Comparison of ENCODE assay signal across 14 cellular contexts in the genomic region with DNA sequence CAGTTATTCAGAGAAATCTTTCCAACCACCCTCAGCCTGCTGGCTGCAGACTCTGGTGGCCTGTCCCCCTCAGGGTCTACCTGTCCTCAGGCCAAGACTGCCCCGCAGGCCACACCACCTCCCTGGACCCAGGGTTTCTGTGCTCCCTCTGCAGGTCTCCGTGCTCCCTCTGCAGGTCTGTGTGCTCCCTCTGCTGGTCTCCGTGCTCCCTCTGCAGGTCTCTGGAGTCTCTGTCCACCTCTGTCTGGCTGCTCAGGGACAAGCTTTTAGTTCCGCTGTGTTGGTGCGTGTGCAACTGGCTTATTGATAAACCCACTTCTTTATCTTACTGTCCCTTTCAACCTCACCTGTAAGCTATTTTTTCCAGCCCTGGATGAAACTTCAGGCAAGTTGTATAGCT. TPM values are rescaled to one million over a fixed set of nuclear protein-coding genes. Genes with fewer than 3 reads are reported as not detected.
DNase-seq lines count a peak whose midpoint lies in the region; ATAC-seq and TF ChIP-seq lines count a peak whose summit lies in the region.
"Had no signal": no experiment of that assay in that cellular context is flagged by ENCODE, and none has a peak within 500 bp of the region (broad histone marks: within the 10 kb centered on the region; RNA-seq: fewer than 3 reads in every experiment).

No MANE protein-coding gene starts in this region.

- H3K9me3 ChIP-seq in cardiac muscle cell (ENCODE audit: low read depth) (no peaks in the 10 kb centered on the region), esophagus (ENCODE audit: control insufficient read depth in 2 of 2, insufficient read depth in 1 of 2, low read depth in 1 of 2, low read length in 1 of 2) (no peaks in the 10 kb centered on the region)
- no peaks in the 10 kb centered on the region for H3K9me3 ChIP-seq in CD4-positive, alpha-beta memory T cell (ENCODE audit: control insufficient read depth in 1 of 2, low read length in 2 of 2)

- H3K27ac ChIP-seq in cardiac muscle cell (no peak overlapping the region), esophagus (ENCODE audit: low read depth in 2 of 2, low read length in 1 of 2) (peak overlapping the region; percentile 53 to 75)
- H3K27ac ChIP-seq in CD4-positive, alpha-beta memory T cell (ENCODE audit: low read depth, low read length): no peak overlapping the region

- TF ChIP-seq CTCF in cardiac muscle cell (IDR thresholded peaks at IDR 0.05; ENCODE audit: low read depth, low read length): peak; percentile 38

- in situ Hi-C loops in SK-MEL-5 (cut with HindIII; ENCODE audit: low pct_unique_long_range_greater_than_20kb, low sequenced_read_pairs): no loop called here

- no peaks in the 10 kb centered on the region for H3K36me3 ChIP-seq in cardiac muscle cell
- peaks cover 10 to 11% of the 10 kb centered on the region in 2 donors for H3K36me3 ChIP-seq in esophagus (ENCODE audit: control insufficient read depth in 2 of 2, insufficient read depth in 2 of 2, low read length in 1 of 2)
- H3K36me3 ChIP-seq in CD4-positive, alpha-beta memory T cell (ENCODE audit: insufficient read depth, low read length): peaks cover 8% of the 10 kb centered on the region
- H3K36me3 ChIP-seq in H7 (replicated peaks; ENCODE audit: control insufficient read depth, insufficient read depth, low read length): no peaks in the 10 kb centered on the region; the same call in 1 of the 2 replicates

- no peak for ATAC-seq in Right ventricle myocardium superior (ENCODE audit: poor library complexity)
- ATAC-seq in HG03469 (IDR thresholded peaks at IDR 0.05; ENCODE audit: unreplicated experiment): no peak

- H3K4me1 ChIP-seq in cardiac muscle cell (ENCODE audit: low read depth) (no peaks in the 10 kb centered on the region), esophagus (ENCODE audit: control insufficient read depth in 2 of 2, insufficient read depth in 2 of 2, low read length in 1 of 2) (peaks cover 3 to 35% of the 10 kb centered on the region in 2 donors)
- H3K4me1 ChIP-seq in CD4-positive, alpha-beta memory T cell (ENCODE audit: insufficient read depth, low read length): no peaks in the 10 kb centered on the region

- peak overlapping the region in 2 of 7 donors; percentile 10 to 24 for H3K27ac Mint-ChIP-seq in CD4-positive, alpha-beta memory T cell
- H3K27ac Mint-ChIP-seq: activated CD4-positive, alpha-beta memory T cell treated with anti-CD3 and anti-CD28 coated beads for 36 hours; activated naive CD8-positive, alpha-beta T cell treated with anti-CD3 and anti-CD28 coated beads for 36 hours; nephron had no signal

- intact Hi-C loops in Right ventricle myocardium superior (cut with DNase I): no loop called here
- intact Hi-C loops in CD4-positive, alpha-beta memory T cell (cut with micrococcal nuclease): no loop called here

- peaks cover 37 to 54% of the 10 kb centered on the region in 2 donors for H3K36me3 Mint-ChIP-seq in CD4-positive, alpha-beta memory T cell

- no peak overlapping the region for H3K4me3 ChIP-seq in cardiac muscle cell
- no peak overlapping the region for H3K4me3 ChIP-seq in esophagus (ENCODE audit: low read depth in 1 of 2, low read length in 2 of 2)
- H3K4me3 ChIP-seq in CD4-positive, alpha-beta memory T cell (ENCODE audit: low read length in 2 of 2): no peak overlapping the region
- no peak overlapping the region for H3K4me3 ChIP-seq in H7 (ENCODE audit: insufficient read depth, low read depth, low read length)

- CTCF ChIA-PET in CD4-positive, alpha-beta memory T cell (lab: Charles Lee; ENCODE audit: partially characterized antibody): interaction anchor here (1.1 to 1.4 kb wide), 2 partner anchors 12 to 15 kb away, joined by 3 read pairs; no protein-coding TSS in a partner anchor

- H3K4me3 Mint-ChIP-seq in CD4-positive, alpha-beta memory T cell: peak overlapping the region in 1 of 8 donors; percentile 42
- H3K4me3 Mint-ChIP-seq: activated CD4-positive, alpha-beta memory T cell treated with anti-CD3 and anti-CD28 coated beads for 36 hours; activated naive CD8-positive, alpha-beta T cell treated with anti-CD3 and anti-CD28 coated beads for 36 hours; nephron had no signal

- POLR2A ChIA-PET in CD4-positive, alpha-beta memory T cell (lab: Charles Lee; ENCODE audit: partially characterized antibody): interaction anchor here (1.4 kb wide), 1 partner anchor 28 kb away, joined by 4 read pairs; no protein-coding TSS in a partner anchor

- H3K27me3 Mint-ChIP-seq in CD4-positive, alpha-beta memory T cell: no peaks in the 10 kb centered on the region
- H3K27me3 Mint-ChIP-seq: activated CD4-positive, alpha-beta memory T cell treated with anti-CD3 and anti-CD28 coated beads for 36 hours; activated naive CD8-positive, alpha-beta T cell treated with anti-CD3 and anti-CD28 coated beads for 36 hours had no signal

- peaks cover 0 to 9% (median under 1%) of the 10 kb centered on the region in 4 donors for H3K4me1 Mint-ChIP-seq in CD4-positive, alpha-beta memory T cell
- H3K4me1 Mint-ChIP-seq: activated naive CD8-positive, alpha-beta T cell treated with anti-CD3 and anti-CD28 coated beads for 36 hours had no signal

- H3K9me3 Mint-ChIP-seq in CD4-positive, alpha-beta memory T cell: no peaks in the 10 kb centered on the region
- H3K9me3 Mint-ChIP-seq: activated CD4-positive, alpha-beta memory T cell treated with anti-CD3 and anti-CD28 coated beads for 36 hours; activated naive CD8-positive, alpha-beta T cell treated with anti-CD3 and anti-CD28 coated beads for 36 hours; nephron had no signal

- H3K27me3 ChIP-seq in cardiac muscle cell (no peaks in the 10 kb centered on the region), esophagus (ENCODE audit: control insufficient read depth in 1 of 2, insufficient read depth in 2 of 2, low read length in 2 of 2) (no peaks in the 10 kb centered on the region), H7 (ENCODE audit: control insufficient read depth, insufficient read depth, low read length) (no peaks in the 10 kb centered on the region)
- H3K27me3 ChIP-seq in CD4-positive, alpha-beta memory T cell (ENCODE audit: insufficient read depth, low read length): no peaks in the 10 kb centered on the region

- DNase-seq in cardiac muscle cell (ENCODE audit: low read depth in 1 of 2, low spot score in 1 of 2) (peak in 1 of 2 donors; percentile 34), Right ventricle myocardium superior (no peak), SK-MEL-5 (ENCODE audit: low read depth, low spot score) (peak; percentile 18), NCI-H446 treated with DMSO at 0.1 percent for 48 hours (lab: John Stamatoyannopoulos, UW) (no peak), H7 (no peak)
- DNase-seq in CD4-positive, alpha-beta memory T cell: no peak
- DNase-seq: activated CD4-positive, alpha-beta memory T cell treated with anti-CD3 and anti-CD28 coated beads for 36 hours; activated naive CD8-positive, alpha-beta T cell treated with anti-CD3 and anti-CD28 coated beads for 36 hours; kidney; NCI-H510A; stimulated activated CD4-positive, alpha-beta T cell treated with anti-CD3 and anti-CD28 coated beads, Interleukin-12 subunit alpha, Interleukin-12 subunit beta, amount 100 ng/mL, for 4 hours had no signal

- 81% methylated on average over 5 of the region's 5 CpGs for WGBS in esophagus, 2 donors

RNA-seq across cellular contexts. Expression of a gene that starts 30.1 kb away (rescaled TPM):
- total RNA-seq in cardiac muscle cell (13.4 and 21.4 TPM in 2 replicates), Right ventricle myocardium superior (57.9 TPM)
- polyA plus RNA-seq in cardiac muscle cell (26.1 and 30.5 TPM in 2 replicates), esophagus (10 to 100 TPM; 49.5 to 59.9 TPM)
- 5.0 and 8.1 TPM in 2 replicates for total RNA-seq in SK-MEL-5 (2014; rRNA removed; shearing (Covaris generic))
- polyA plus RNA-seq in SK-MEL-5 (2015; cell fraction: cytosol; rRNA removed): 8.8 and 14.8 TPM in 2 replicates
- polyA plus RNA-seq in SK-MEL-5 (2015; cell fraction: nucleus; rRNA removed): 10.3 and 21.3 TPM in 2 replicates
- 10 to 100 TPM; 60.9 to 61.1 TPM for total RNA-seq in CD4-positive, alpha-beta memory T cell
- polyA plus RNA-seq in CD4-positive, alpha-beta memory T cell: 10 to 100 TPM; 22.3 to 25.2 TPM
- total RNA-seq in H7 (2014; rRNA removed; shearing (Covaris generic)): 25.3 and 25.7 TPM in 2 replicates

Comparison
In these comparisons a context has a peak if more than half of its experiments do, and no peak if none do; other contexts are left out.
1. H3K27ac ChIP-seq: peak in esophagus (2 of 2); none in cardiac muscle cell (single experiment) and CD4-positive, alpha-beta memory T cell (single experiment).